In the genomic region with DNA sequence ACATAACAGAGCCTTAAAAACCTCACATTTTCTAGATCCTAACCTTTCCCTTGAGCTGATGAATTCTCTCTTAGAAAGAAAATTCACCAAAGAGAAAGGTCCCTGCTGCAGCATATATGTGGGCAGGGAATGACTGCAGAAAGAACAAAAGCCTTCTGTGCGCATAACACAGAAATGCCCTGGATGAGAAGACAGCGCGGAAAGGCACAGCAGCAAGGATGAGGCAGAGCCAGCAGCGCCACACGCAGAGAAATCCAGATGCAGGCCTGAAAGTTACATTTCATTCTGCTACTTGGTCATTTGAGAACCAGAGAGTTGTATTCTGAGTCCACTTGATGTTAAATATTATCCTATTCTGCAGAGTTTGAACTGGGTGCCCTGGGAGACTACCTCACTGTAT, we compare ENCODE assay signal across 16 cellular contexts.
"Had no signal": no experiment of that assay in that cellular context is flagged by ENCODE, and none has a peak within 500 bp of the region (broad histone marks: within the 10 kb centered on the region; RNA-seq: fewer than 3 reads in every experiment).

No MANE protein-coding gene starts in this region.

- H3K4me3 ChIP-seq: ascending aorta, colonic mucosa, pancreas, right atrium auricular region, smooth muscle cell, suprapubic skin had no signal

- H3K36me3 ChIP-seq: ascending aorta, colonic mucosa, pancreas, right atrium auricular region, suprapubic skin had no signal

- H3K27ac ChIP-seq: ascending aorta, colonic mucosa, epithelial cell of prostate, pancreas, right atrium auricular region, suprapubic skin, VCaP had no signal

- H3K27me3 ChIP-seq: ascending aorta, colonic mucosa, pancreas, right atrium auricular region had no signal

- DNase-seq: activated CD4-positive, alpha-beta memory T cell treated with anti-CD3 and anti-CD28 coated beads for 36 hours; activated gamma-delta T cell treated with Interleukin-2 at 50 U/mL for 16 hours; activated naive CD8-positive, alpha-beta T cell treated with anti-CD3 and anti-CD28 coated beads for 36 hours; activated T-cell treated with anti-CD3 and anti-CD28 coated beads, Interleukin-2, amount 50 U/mL, for 72 hours; colonic mucosa; effector CD8-positive, alpha-beta T cell; nephron progenitor cell; pancreas; SK-N-SH; T-helper 1 cell had no signal

- H3K9me3 ChIP-seq: ascending aorta, colonic mucosa, pancreas, right atrium auricular region, SK-N-SH, suprapubic skin had no signal

- H3K4me1 ChIP-seq: ascending aorta, colonic mucosa, pancreas, right atrium auricular region, suprapubic skin had no signal
